12 cellular contexts compared by ENCODE assay signal in genomic region chr7:92131764-92132330, GRCh38. TPM values are rescaled to one million over a fixed set of nuclear protein-coding genes. Genes with fewer than 3 reads are reported as not detected.
DNase-seq lines count a peak whose midpoint lies in the region; FAIRE-seq and TF ChIP-seq lines count a peak whose summit lies in the region.
"Had no signal": no experiment of that assay in that cellular context is flagged by ENCODE, and none has a peak within 500 bp of the region (broad histone marks: within the 10 kb centered on the region; RNA-seq: fewer than 3 reads in every experiment).

No MANE protein-coding gene starts in this region.

- H3K4me2 ChIP-seq in BLaER1 (peak overlapping the region; percentile 83; the same call in 1 of the 2 replicates), astrocyte (ENCODE audit: low read length) (peak overlapping the region; percentile 94)

- H3K9me3 Mint-ChIP-seq in astrocyte (ENCODE audit: unreplicated experiment), result no peaks in the 10 kb centered on the region
- H3K9me3 Mint-ChIP-seq: stimulated activated naive CD8-positive, alpha-beta T cell treated with anti-CD3 and anti-CD28 coated beads, Interleukin-15, amount 100 ng/mL, for 72 hours had no signal

- peaks cover 26% of the 10 kb centered on the region for H3K4me1 ChIP-seq in BLaER1
- H3K4me1 ChIP-seq in HUES6 (ENCODE audit: control insufficient read depth, insufficient read depth, low read length), result no peaks in the 10 kb centered on the region; the same call in 1 of the 2 replicates
- no peaks in the 10 kb centered on the region for H3K4me1 ChIP-seq in astrocyte (ENCODE audit: insufficient read depth, low read length)
- peaks cover 2 to 25% (median 13%) of the 10 kb centered on the region in 4 donors for H3K4me1 ChIP-seq in liver (ENCODE audit: control insufficient read depth in 4 of 4, insufficient read depth in 4 of 4, low read length in 3 of 4)
- no peaks in the 10 kb centered on the region for H3K4me1 ChIP-seq in BE2C

- peaks cover 11% of the 10 kb centered on the region for H3K4me1 Mint-ChIP-seq in astrocyte (ENCODE audit: low read depth, unreplicated experiment)

- peaks cover 49% of the 10 kb centered on the region for H3K79me2 ChIP-seq in astrocyte (ENCODE audit: insufficient read depth, low read length)

- H3K9ac ChIP-seq in BLaER1 (no peak overlapping the region), HUES6 (ENCODE audit: low read length) (no peak overlapping the region), astrocyte (ENCODE audit: low read length) (no peak overlapping the region), liver (ENCODE audit: low read depth in 1 of 2, low read length in 2 of 2) (peak overlapping the region in 1 of 2 donors; percentile 23)

- H3K27me3 ChIP-seq in BLaER1 (no peaks in the 10 kb centered on the region), HUES6 (ENCODE audit: control insufficient read depth, insufficient read depth, low read length) (no peaks in the 10 kb centered on the region), astrocyte (ENCODE audit: insufficient read depth, low read length) (no peaks in the 10 kb centered on the region), liver (ENCODE audit: control insufficient read depth in 4 of 4, insufficient read depth in 4 of 4, low read length in 3 of 4) (no peaks in the 10 kb centered on the region), BE2C (no peaks in the 10 kb centered on the region)

- TF ChIP-seq RAD21 in liver (IDR thresholded peaks at IDR 0.05), result no peak

- H3K27ac Mint-ChIP-seq in astrocyte (ENCODE audit: unreplicated experiment), result no peak overlapping the region
- H3K27ac Mint-ChIP-seq: stimulated activated naive CD8-positive, alpha-beta T cell treated with anti-CD3 and anti-CD28 coated beads, Interleukin-15, amount 100 ng/mL, for 72 hours had no signal

- H3K4me3 ChIP-seq in BLaER1 (no peak overlapping the region), HUES6 (ENCODE audit: low read depth, low read length) (peak overlapping the region; percentile 94; the same call in 1 of the 2 replicates), astrocyte (ENCODE audit: insufficient read depth, low read depth, low read length) (no peak overlapping the region), liver (ENCODE audit: low read depth in 1 of 3, low read length in 3 of 3) (peak overlapping the region in 2 of 3 donors; percentile 35 to 93), BE2C (ENCODE audit: low read depth, low read length) (no peak overlapping the region)

- no peak overlapping the region for H2AFZ ChIP-seq in astrocyte (ENCODE audit: low read depth, low read length)

- H3K4me3 Mint-ChIP-seq in astrocyte (ENCODE audit: unreplicated experiment), result peak overlapping the region; percentile 66

- no peak for FAIRE-seq in astrocyte (lab: Jason Lieb, UNC)
- FAIRE-seq in GM19239 (lab: Jason Lieb, UNC), result no peak

- WGBS in liver, result 36% methylated on average over 4 of the region's 4 CpGs

- H3K27ac ChIP-seq in BLaER1, result no peak overlapping the region
- no peak overlapping the region for H3K27ac ChIP-seq in HUES6 (ENCODE audit: low read depth, low read length)
- H3K27ac ChIP-seq in astrocyte (ENCODE audit: low read depth, low read length), result no peak overlapping the region
- H3K27ac ChIP-seq in liver (ENCODE audit: low read depth in 1 of 2, low read length in 2 of 2), result no peak overlapping the region
- H3K27ac ChIP-seq: WERI-Rb-1 had no signal

- TF ChIP-seq CTCF in astrocyte (IDR thresholded peaks at IDR 0.05; ENCODE audit: insufficient read depth, low read depth, low read length) (no peak), liver (IDR thresholded peaks at IDR 0.05; ENCODE audit: low read depth, low read length, missing input control) (no peak), BE2C (IDR thresholded peaks at IDR 0.05; ENCODE audit: low read depth, low read length) (no peak)

- H3K36me3 Mint-ChIP-seq in astrocyte (ENCODE audit: low read depth, unreplicated experiment), result peaks cover 6% of the 10 kb centered on the region

- DNase-seq in astrocyte (ENCODE audit: low read depth), result no peak
- DNase-seq in cerebellar nuclear complex (lab: John Stamatoyannopoulos, UW), result no peak
- no peak for DNase-seq in GM19239 (ENCODE audit: insufficient read length, low spot score)
- no peak for DNase-seq in BE2C
- DNase-seq in SK-N-DZ (ENCODE audit: low spot score), result no peak
- DNase-seq: activated gamma-delta T cell treated with Interleukin-2 at 50 U/mL for 16 hours; NCI-H1436; stimulated activated naive CD8-positive, alpha-beta T cell treated with anti-CD3 and anti-CD28 coated beads, Interleukin-15, amount 100 ng/mL, for 72 hours; WERI-Rb-1 had no signal

- peaks cover 37% of the 10 kb centered on the region for H3K36me3 ChIP-seq in BLaER1
- H3K36me3 ChIP-seq in HUES6 (ENCODE audit: control insufficient read depth, insufficient read depth, low read length), result peaks cover 48% of the 10 kb centered on the region
- H3K36me3 ChIP-seq in astrocyte (ENCODE audit: insufficient read depth, low read length), result peaks cover 14% of the 10 kb centered on the region
- H3K36me3 ChIP-seq in liver (ENCODE audit: control insufficient read depth in 4 of 4, insufficient read depth in 3 of 4, low read depth in 1 of 4, low read length in 3 of 4), result peaks cover 5 to 29% (median 25%) of the 10 kb centered on the region in 4 donors
- peaks cover 9% of the 10 kb centered on the region for H3K36me3 ChIP-seq in BE2C

- H4K20me1 ChIP-seq in BLaER1, result peaks cover 19% of the 10 kb centered on the region; the same call in 1 of the 2 replicates
- H4K20me1 ChIP-seq in astrocyte (ENCODE audit: insufficient read depth, low read length), result peaks cover 34% of the 10 kb centered on the region

- no peaks in the 10 kb centered on the region for H3K9me3 ChIP-seq in BLaER1
- no peaks in the 10 kb centered on the region for H3K9me3 ChIP-seq in HUES6 (ENCODE audit: control insufficient read depth, insufficient read depth, low read depth, low read length)
- H3K9me3 ChIP-seq in astrocyte (ENCODE audit: insufficient read depth, low read depth, low read length), result no peaks in the 10 kb centered on the region
- no peaks in the 10 kb centered on the region for H3K9me3 ChIP-seq in liver (ENCODE audit: control insufficient read depth in 4 of 4, low read length in 3 of 4)
- no peaks in the 10 kb centered on the region for H3K9me3 ChIP-seq in BE2C

- H3K27me3 Mint-ChIP-seq in astrocyte (ENCODE audit: low read depth, unreplicated experiment), result no peaks in the 10 kb centered on the region
- H3K27me3 Mint-ChIP-seq: stimulated activated naive CD8-positive, alpha-beta T cell treated with anti-CD3 and anti-CD28 coated beads, Interleukin-15, amount 100 ng/mL, for 72 hours had no signal

TF ChIP-seq in liver, 16 proteins besides CTCF, POLR2A, EP300 and RAD21 (continues in another document):
- TF ChIP-seq EGR1 (IDR thresholded peaks at IDR 0.05; ENCODE audit: low read depth in 2 of 2) (no peak), FOXA1 (IDR thresholded peaks at IDR 0.05) (no peak), JUND (IDR thresholded peaks at IDR 0.05) (no peak), RXRA (IDR thresholded peaks at IDR 0.05) (no peak), HNF4G (IDR thresholded peaks at IDR 0.05) (no peak), GABPA (IDR thresholded peaks at IDR 0.05 in 1 of 2, conservative IDR thresholded peaks at IDR 0.05 in 1 of 2) (no peak), HNF4A (conservative IDR thresholded peaks at IDR 0.05) (no peak), TAF1 (conservative IDR thresholded peaks at IDR 0.05) (no peak), ZBTB33 (IDR thresholded peaks at IDR 0.05) (no peak), FOXA2 (IDR thresholded peaks at IDR 0.05) (no peak), NR2F2 (IDR thresholded peaks at IDR 0.05) (no peak), MAX (IDR thresholded peaks at IDR 0.05) (no peak)

RNA-seq across cellular contexts. Expression of gene CYP51A1, which starts 2.4 kb away (rescaled TPM):
- total RNA-seq in astrocyte, result 62.9 and 83.9 TPM in 2 replicates
- total RNA-seq in liver, result 100 to 1,000 TPM; 245 to 338 TPM
- 10 to 100 TPM; 56.4 to 95.7 TPM for polyA plus RNA-seq in liver
- 16.2 TPM for polyA plus RNA-seq in BE2C (2012; ENCODE audit: insufficient read depth, insufficient read length, low read depth)
- polyA plus RNA-seq in SK-N-DZ (2014; cell fraction: cytosol; rRNA removed), result 113 and 128 TPM in 2 replicates
- polyA plus RNA-seq in SK-N-DZ (2014; cell fraction: nucleus; rRNA removed), result 18.8 and 22.5 TPM in 2 replicates

RNA-seq across cellular contexts. Expression of gene LRRD1, which starts 47.1 kb away (rescaled TPM):
- 0.27 TPM in 1 of 2 replicates, not detected in the other for total RNA-seq in astrocyte
- not detected for total RNA-seq in liver
- polyA plus RNA-seq in liver, result not detected
- not detected for polyA plus RNA-seq in BE2C (2012; ENCODE audit: insufficient read depth, insufficient read length, low read depth)
- not detected in 2 replicates for polyA plus RNA-seq in SK-N-DZ (2014; cell fraction: cytosol; rRNA removed)
- polyA plus RNA-seq in SK-N-DZ (2014; cell fraction: nucleus; rRNA removed), result 0.10 and 0.47 TPM in 2 replicates

Comparison
In these comparisons a context has a peak if more than half of its experiments do, and no peak if none do; other contexts are left out.
1. H3K4me3 ChIP-seq: peak in HUES6 (single experiment) and liver (2 of 3); none in BLaER1 (single experiment), astrocyte (single experiment) and BE2C (single experiment).